17 cellular contexts compared by ENCODE assay signal in the genomic region with DNA sequence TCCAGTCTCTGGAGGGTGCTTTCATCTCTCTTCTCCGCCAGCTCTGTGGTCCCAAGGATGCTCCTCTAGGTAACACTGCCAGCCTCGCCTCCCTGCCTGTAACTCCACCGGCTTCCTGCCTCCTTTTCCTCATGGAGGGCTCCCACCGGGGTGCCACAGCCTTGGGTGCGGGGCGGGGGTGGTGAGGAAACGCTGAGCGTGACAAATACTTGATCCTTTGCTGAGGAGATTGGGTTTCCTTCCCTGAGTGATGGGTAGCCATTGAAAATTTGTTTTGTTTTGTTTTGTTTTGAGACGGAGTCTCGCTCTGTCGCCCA. TPM values are rescaled to one million over a fixed set of nuclear protein-coding genes. Genes with fewer than 3 reads are reported as not detected.
DNase-seq lines count a peak whose midpoint lies in the region; ATAC-seq, FAIRE-seq and TF ChIP-seq lines count a peak whose summit lies in the region.
"Had no signal": no experiment of that assay in that cellular context is flagged by ENCODE, and none has a peak within 500 bp of the region (broad histone marks: within the 10 kb centered on the region; RNA-seq: fewer than 3 reads in every experiment).

No MANE protein-coding gene starts in this region.

- peaks cover 29% of the 10 kb centered on the region for H3K27me3 Mint-ChIP-seq in osteocyte (ENCODE audit: unreplicated experiment)

- H3K4me3 ChIP-seq in HepG2 (replicated peaks in 1 of 3; ENCODE audit: insufficient read depth in 1 of 3, low read depth in 2 of 3, low read length in 3 of 3) (peak overlapping the region in 1 of 3 experiments; percentile 16; a peak in 1 of 6 replicates), right lobe of liver (no peak overlapping the region), Panc1 (ENCODE audit: low read depth in 2 of 2, low read length in 2 of 2) (peak overlapping the region; percentile 31 to 56; a peak in 3 of 4 replicates)
- H3K4me3 ChIP-seq: GM12878 had no signal

- H3K9me3 Mint-ChIP-seq in osteocyte (ENCODE audit: unreplicated experiment), result no peaks in the 10 kb centered on the region
- H3K9me3 Mint-ChIP-seq: CD4-positive, alpha-beta T cell; H9; IgD-negative memory B cell had no signal

- no peak overlapping the region for H3K9ac ChIP-seq in HepG2 (ENCODE audit: insufficient read depth, low read depth, low read length)

- CTCF ChIA-PET in HepG2 (lab: Yijun Ruan, JAX; ENCODE audit: low intra/inter-chr PET ratio, low total read pairs), result no interaction called here
- CTCF ChIA-PET in Panc1 (lab: Charles Lee), result no interaction called here

- no peak overlapping the region for H3K4me3 Mint-ChIP-seq in osteocyte (ENCODE audit: unreplicated experiment)
- H3K4me3 Mint-ChIP-seq: CD4-positive, alpha-beta T cell; H9; IgD-negative memory B cell had no signal

- DNase-seq in HepG2 (ENCODE audit: low spot score) (no peak), right lobe of liver (no peak), Panc1 (ENCODE audit: low read depth, low spot score) (no peak), osteocyte (ENCODE audit: extremely low spot score, unreplicated experiment) (peak; percentile 75), T-helper 1 cell (no peak), RPMI8226 (no peak)
- DNase-seq: CD4-positive, alpha-beta T cell; DMS 273 treated with DMSO at 0.1 percent for 48 hours; DND-41; EL; H9 had no signal

- H3K27ac Mint-ChIP-seq in osteocyte (ENCODE audit: unreplicated experiment), result no peak overlapping the region
- H3K27ac Mint-ChIP-seq: CD4-positive, alpha-beta T cell; H9; IgD-negative memory B cell had no signal

- intact Hi-C loops in HepG2 (cut with micrococcal nuclease; ENCODE audit: unreplicated experiment), result no loop called here
- intact Hi-C loops in right lobe of liver (cut with DNase I), result no loop called here
- intact Hi-C loops in Panc1 (cut with micrococcal nuclease; ENCODE audit: unreplicated experiment), result no loop called here

- in situ Hi-C loops in HepG2 (cut with HindIII; ENCODE audit: extremely low pct_ligation_motif_present, low pct_unique_long_range_greater_than_20kb) (no loop called here), Panc1 (cut with HindIII; ENCODE audit: low pct_unique_long_range_greater_than_20kb, low sequenced_read_pairs) (no loop called here)

- H3K4me1 ChIP-seq in HepG2 (ENCODE audit: insufficient read depth, low read length) (peaks cover 25% of the 10 kb centered on the region), right lobe of liver (no peaks in the 10 kb centered on the region), Panc1 (ENCODE audit: control insufficient read depth, insufficient read depth, low read length) (peaks cover 10% of the 10 kb centered on the region)

- H2AFZ ChIP-seq in HepG2 (ENCODE audit: low read length), result no peak overlapping the region

- H3K9me3 ChIP-seq in HepG2 (ENCODE audit: low read length) (no peaks in the 10 kb centered on the region), right lobe of liver (no peaks in the 10 kb centered on the region), Panc1 (ENCODE audit: control insufficient read depth, insufficient read depth, low read depth, low read length) (no peaks in the 10 kb centered on the region)

- H3K36me3 ChIP-seq in HepG2 (replicated peaks in 1 of 2; ENCODE audit: control insufficient read depth in 1 of 2, insufficient read depth in 2 of 2, low read length in 2 of 2) (no peaks in the 10 kb centered on the region), right lobe of liver (no peaks in the 10 kb centered on the region), Panc1 (ENCODE audit: control insufficient read depth, insufficient read depth, low read length) (no peaks in the 10 kb centered on the region)

- whole genome bisulfite sequencing in HepG2 (ENCODE audit: low lambda C conversion rate), result 47% methylated on average over 11 of the region's 11 CpGs
- WGBS in right lobe of liver (ENCODE audit: insufficient coverage, low coverage, low lambda C conversion rate, missing lambda C conversion rate), result 96% methylated on average over 6 of the region's 11 CpGs

- no peak for TF ChIP-seq RAD21 in HepG2 (CRISPR knock-in tag; IDR thresholded peaks at IDR 0.05)

- TF ChIP-seq CTCF in HepG2 (CRISPR knock-in tag; IDR thresholded peaks at IDR 0.05) (no peak), right lobe of liver (IDR thresholded peaks at IDR 0.05) (no peak), Panc1 (IDR thresholded peaks at IDR 0.05) (no peak), osteocyte (IDR thresholded peaks at IDR 0.05) (no peak)

- peak overlapping the region; percentile 72; the same call in 1 of the 2 replicates for H3K4me2 ChIP-seq in HepG2 (ENCODE audit: low read depth, low read length)

- H3K27me3 ChIP-seq in HepG2 (ENCODE audit: control insufficient read depth in 1 of 2, insufficient read depth in 2 of 2, low read length in 2 of 2) (peaks cover 6 to 71% of the 10 kb centered on the region in 2 experiments; a peak in 4 of 5 replicates), right lobe of liver (no peaks in the 10 kb centered on the region), Panc1 (ENCODE audit: control insufficient read depth, insufficient read depth, low read length) (peaks cover 61% of the 10 kb centered on the region)

- BruUV-seq in HepG2 (replicated peaks; lab: Mats Ljungman, UMichigan), result no TSS peak
- BruUV-seq in Panc1 (replicated peaks; lab: Mats Ljungman, UMichigan), result no TSS peak

- FAIRE-seq in HepG2 (lab: Jason Lieb, UNC), result no peak
- FAIRE-seq: GM12878, H1, HTR-8/SVneo had no signal

- POLR2A ChIA-PET in HepG2 (lab: Yijun Ruan, JAX), result no interaction called here
- POLR2A ChIA-PET in Panc1 (lab: Charles Lee), result interaction anchor here (0.6 kb wide), 1 partner anchor 58 kb away, joined by 3 read pairs; no protein-coding TSS in a partner anchor

- H3K4me1 Mint-ChIP-seq in osteocyte (ENCODE audit: unreplicated experiment), result no peaks in the 10 kb centered on the region
- H3K4me1 Mint-ChIP-seq: H9 had no signal

- TF ChIP-seq EP300 in HepG2 (IDR thresholded peaks at IDR 0.05; ENCODE audit: low read depth in 2 of 2, low read length in 2 of 2), result no peak
- TF ChIP-seq EP300 in HepG2 (CRISPR knock-in tag; IDR thresholded peaks at IDR 0.05; ENCODE audit: borderline replicate concordance), result no peak

- H3K79me2 ChIP-seq in HepG2 (ENCODE audit: insufficient read depth, low read length), result no peaks in the 10 kb centered on the region

- H3K36me3 Mint-ChIP-seq in osteocyte (ENCODE audit: unreplicated experiment), result no peaks in the 10 kb centered on the region
- H3K36me3 Mint-ChIP-seq: IgD-negative memory B cell had no signal

- no peak for TF ChIP-seq POLR2A in HepG2 (IDR thresholded peaks at IDR 0.05; ENCODE audit: insufficient read depth in 1 of 2, low read depth in 2 of 2, low read length in 2 of 2)
- no peak for TF ChIP-seq POLR2A in right lobe of liver (IDR thresholded peaks at IDR 0.05)

- H3K27ac ChIP-seq in HepG2 (ENCODE audit: extremely low read length, insufficient read depth, low read length) (no peak overlapping the region), right lobe of liver (no peak overlapping the region), Panc1 (ENCODE audit: low read length) (no peak overlapping the region)
- H3K27ac ChIP-seq: C4-2B had no signal

- ATAC-seq in HepG2 (no peak), right lobe of liver (no peak), Panc1 (no peak; the same call in 1 of the 2 replicates)
- ATAC-seq: GM12878 had no signal

- H4K20me1 ChIP-seq in HepG2 (ENCODE audit: insufficient read depth, low read length), result no peaks in the 10 kb centered on the region

RNA-seq across cellular contexts. Expression of a gene that starts 25.1 kb away (rescaled TPM):
- total RNA-seq in HepG2 (2016; rRNA removed; fragmentation: Illumina TruSeq; extraction: Trizol) (55.6 and 62.3 TPM in 2 replicates), right lobe of liver (10 to 100 TPM; 17.4 to 38.4 (median 20.6) TPM), Panc1 (2021; ENCODE audit: unreplicated experiment) (82.0 TPM), osteocyte (22.0 and 23.3 TPM in 2 replicates)
- 35.3 and 46.1 TPM in 2 replicates for total RNA-seq in HepG2 (2016; cell fraction: cytosol; rRNA removed; fragmentation: Illumina TruSeq; extraction: Trizol; ENCODE audit: low read depth)
- 61.9 and 63.6 TPM in 2 replicates for total RNA-seq in HepG2 (2016; cell fraction: insoluble cytoplasmic fraction; rRNA removed; fragmentation: Illumina TruSeq; extraction: Trizol)
- 71.2 and 72.9 TPM in 2 replicates for total RNA-seq in HepG2 (2016; cell fraction: membrane; rRNA removed; fragmentation: Illumina TruSeq; extraction: Trizol)
- total RNA-seq in HepG2 (2016; cell fraction: nucleus; rRNA removed; fragmentation: Illumina TruSeq; extraction: Trizol), result 50.3 and 53.1 TPM in 2 replicates
- 21.5 and 29.6 TPM in 2 replicates for polyA plus RNA-seq in HepG2 (2011; rRNA removed)
- 20.1 and 24.5 TPM in 2 replicates for polyA plus RNA-seq in HepG2 (2011; cell fraction: cytosol; rRNA removed)
- polyA plus RNA-seq in HepG2 (2011; cell fraction: nucleus; rRNA removed), result 28.1 and 29.2 TPM in 2 replicates
- 18.6 and 31.7 TPM in 2 replicates for polyA plus RNA-seq in HepG2 (2012)
- polyA plus RNA-seq in HepG2 (2016; cell fraction: cytosol; fragmentation: Illumina TruSeq; extraction: Trizol; ENCODE audit: low read depth), result 62.2 and 78.6 TPM in 2 replicates
- polyA plus RNA-seq in HepG2 (2016; cell fraction: insoluble cytoplasmic fraction; fragmentation: Illumina TruSeq; extraction: Trizol; ENCODE audit: low read depth), result 76.6 and 85.1 TPM in 2 replicates
- polyA plus RNA-seq in HepG2 (2016; cell fraction: membrane; fragmentation: Illumina TruSeq; extraction: Trizol; ENCODE audit: low read depth), result 76.0 and 95.4 TPM in 2 replicates
- 116 and 118 TPM in 2 replicates for polyA plus RNA-seq in HepG2 (2016; cell fraction: nucleus; fragmentation: Illumina TruSeq; extraction: Trizol; ENCODE audit: insufficient read depth, low read depth)
- polyA minus RNA-seq in HepG2 (2011; rRNA and poly(A)+ RNA removed; ENCODE audit: low replicate concordance), result 14.0 and 39.3 TPM in 2 replicates
- polyA minus RNA-seq in HepG2 (2011; cell fraction: cytosol; rRNA and poly(A)+ RNA removed), result 9.4 and 19.0 TPM in 2 replicates
- polyA minus RNA-seq in HepG2 (2011; cell fraction: nucleus; rRNA and poly(A)+ RNA removed), result 27.0 and 31.7 TPM in 2 replicates
- polyA plus RNA-seq in Panc1 (2012; ENCODE audit: insufficient read length), result 52.9 TPM

RNA-seq across cellular contexts. Expression of a gene that starts 25.8 kb away (rescaled TPM):
- total RNA-seq in HepG2 (2016; rRNA removed; fragmentation: Illumina TruSeq; extraction: Trizol) (0.09 TPM in 1 of 2 replicates, not detected in the other), right lobe of liver (1 to 10 TPM in 1 of 6 experiments, under 1 TPM in 4, not detected in 1; 0.19 to 1.7 (median 0.60) TPM), Panc1 (2021; ENCODE audit: unreplicated experiment) (1.9 TPM), osteocyte (0.73 and 0.86 TPM in 2 replicates)
- total RNA-seq in HepG2 (2016; cell fraction: cytosol; rRNA removed; fragmentation: Illumina TruSeq; extraction: Trizol; ENCODE audit: low read depth), result not detected in 2 replicates
- total RNA-seq in HepG2 (2016; cell fraction: insoluble cytoplasmic fraction; rRNA removed; fragmentation: Illumina TruSeq; extraction: Trizol), result not detected in 2 replicates
- not detected in 2 replicates for total RNA-seq in HepG2 (2016; cell fraction: membrane; rRNA removed; fragmentation: Illumina TruSeq; extraction: Trizol)
- not detected in 2 replicates for total RNA-seq in HepG2 (2016; cell fraction: nucleus; rRNA removed; fragmentation: Illumina TruSeq; extraction: Trizol)
- 0.12 and 0.46 TPM in 2 replicates for polyA plus RNA-seq in HepG2 (2011; rRNA removed)
- polyA plus RNA-seq in HepG2 (2011; cell fraction: cytosol; rRNA removed), result 0.09 and 0.11 TPM in 2 replicates
- polyA plus RNA-seq in HepG2 (2011; cell fraction: nucleus; rRNA removed), result 0.23 and 0.43 TPM in 2 replicates
- polyA plus RNA-seq in HepG2 (2012), result 0.16 TPM in 1 of 2 replicates, not detected in the other
- not detected in 2 replicates for polyA plus RNA-seq in HepG2 (2016; cell fraction: cytosol; fragmentation: Illumina TruSeq; extraction: Trizol; ENCODE audit: low read depth)
- 0.40 TPM in 1 of 2 replicates, not detected in the other for polyA plus RNA-seq in HepG2 (2016; cell fraction: insoluble cytoplasmic fraction; fragmentation: Illumina TruSeq; extraction: Trizol; ENCODE audit: low read depth)
- polyA plus RNA-seq in HepG2 (2016; cell fraction: membrane; fragmentation: Illumina TruSeq; extraction: Trizol; ENCODE audit: low read depth), result not detected in 2 replicates
- not detected in 2 replicates for polyA plus RNA-seq in HepG2 (2016; cell fraction: nucleus; fragmentation: Illumina TruSeq; extraction: Trizol; ENCODE audit: insufficient read depth, low read depth)
- 0.40 TPM in 1 of 2 replicates, not detected in the other for polyA minus RNA-seq in HepG2 (2011; rRNA and poly(A)+ RNA removed; ENCODE audit: low replicate concordance)
- polyA minus RNA-seq in HepG2 (2011; cell fraction: cytosol; rRNA and poly(A)+ RNA removed), result not detected in 2 replicates
- polyA minus RNA-seq in HepG2 (2011; cell fraction: nucleus; rRNA and poly(A)+ RNA removed), result 0.37 and 0.39 TPM in 2 replicates
- polyA plus RNA-seq in Panc1 (2012; ENCODE audit: insufficient read length), result 2.2 TPM
- total RNA-seq: G401 had no signal

Comparison
In these comparisons a context has a peak if more than half of its experiments do, and no peak if none do; other contexts are left out.
1. H3K4me3 ChIP-seq: peak in Panc1 (2 of 2); none in right lobe of liver (0 of 3).